ENCODE assay signal across 21 cellular contexts in the genomic region with DNA sequence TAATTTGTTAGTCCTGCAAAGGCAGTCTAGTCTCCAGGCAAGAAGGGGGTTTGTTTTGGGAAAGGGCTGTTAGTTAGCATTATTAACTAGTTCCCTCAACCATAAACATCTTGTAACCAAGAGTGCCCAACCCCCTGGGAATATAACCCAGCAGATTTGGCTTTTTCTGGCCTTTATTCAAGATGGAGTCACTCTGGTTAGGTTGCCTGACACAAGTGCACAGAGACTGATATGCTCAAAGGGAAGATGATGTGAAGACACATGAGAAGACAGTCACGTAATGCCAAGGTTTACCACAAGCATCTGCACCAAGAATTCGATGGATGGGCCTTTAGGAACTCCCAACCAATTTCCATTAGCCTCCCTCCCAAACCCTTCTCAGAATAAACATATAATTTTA. TPM values are rescaled to one million over a fixed set of nuclear protein-coding genes. Genes with fewer than 3 reads are reported as not detected.
DNase-seq lines count a peak whose midpoint lies in the region; ATAC-seq and TF ChIP-seq lines count a peak whose summit lies in the region.
"Had no signal": no experiment of that assay in that cellular context is flagged by ENCODE, and none has a peak within 500 bp of the region (broad histone marks: within the 10 kb centered on the region; RNA-seq: fewer than 3 reads in every experiment).

No MANE protein-coding gene starts in this region.

- H3K4me2 ChIP-seq in PC-3 (ENCODE audit: low read length) (peak overlapping the region; percentile 6; the same call in 1 of the 2 replicates), parathyroid adenoma (ENCODE audit: low read length) (peak overlapping the region; percentile 5)
- H3K4me2 ChIP-seq: A549; BLaER1 treated with 17β-estradiol and CSF1 and Interleukin-3, amounts not matched to agents 10 nM and 100 nM had no signal

- peaks cover 41% of the 10 kb centered on the region for H3K9me3 Mint-ChIP-seq in WTC11
- H3K9me3 Mint-ChIP-seq: CD4-positive, alpha-beta T cell had no signal

- CTCF ChIA-PET in PC-3 (lab: Charles Lee) (no interaction called here), WTC11 (lab: Charles Lee) (no interaction called here)

- H3K4me1 ChIP-seq in PC-3 (ENCODE audit: insufficient read depth, low read length): peaks cover 16% of the 10 kb centered on the region
- H3K4me1 ChIP-seq in parathyroid adenoma: peaks cover 21% of the 10 kb centered on the region
- H3K4me1 ChIP-seq: BE2C had no signal

- ATAC-seq in PC-3 (no peak), WTC11 (no peak), GM18907 (IDR thresholded peaks at IDR 0.05; ENCODE audit: unreplicated experiment) (no peak), HG03521 (IDR thresholded peaks at IDR 0.05; ENCODE audit: unreplicated experiment) (no peak)
- ATAC-seq: A549, GM12878 had no signal

- H4K20me1 ChIP-seq in PC-3 (ENCODE audit: low read length): no peaks in the 10 kb centered on the region
- H4K20me1 ChIP-seq: BLaER1 treated with 17β-estradiol and CSF1 and Interleukin-3, amounts not matched to agents 10 nM and 100 nM had no signal

- no peak overlapping the region for H3K27ac ChIP-seq in PC-3 (ENCODE audit: low read length)
- H3K27ac ChIP-seq in parathyroid adenoma: peak overlapping the region; percentile 65
- H3K27ac ChIP-seq: A549; BLaER1 treated with 17β-estradiol and CSF1 and Interleukin-3, amounts not matched to agents 10 nM and 100 nM had no signal

- no TSS peak for BruUV-seq in PC-3 (replicated peaks; lab: Mats Ljungman, UMichigan)

- POLR2A ChIA-PET in PC-3 (lab: Charles Lee; ENCODE audit: unreplicated experiment): no interaction called here
- POLR2A ChIA-PET in WTC11 (lab: Charles Lee): no interaction called here

- H3K27me3 ChIP-seq in PC-3 (ENCODE audit: low read length) (no peaks in the 10 kb centered on the region), parathyroid adenoma (ENCODE audit: control insufficient read depth, insufficient read depth, low read length) (no peaks in the 10 kb centered on the region)
- H3K27me3 ChIP-seq: BE2C; BLaER1 treated with 17β-estradiol and CSF1 and Interleukin-3, amounts not matched to agents 10 nM and 100 nM had no signal

- H3K27ac Mint-ChIP-seq in WTC11: no peak overlapping the region
- H3K27ac Mint-ChIP-seq: CD4-positive, alpha-beta T cell had no signal

- H2AFZ ChIP-seq in PC-3 (ENCODE audit: low read length) (no peak overlapping the region), parathyroid adenoma (peak overlapping the region; percentile 45)

- no peaks in the 10 kb centered on the region for H3K9me2 ChIP-seq in PC-3 (replicated peaks; ENCODE audit: low read length)

- no peak for DNase-seq in PC-3
- DNase-seq in WTC11 (ENCODE audit: low spot score): no peak
- DNase-seq in activated CD4-positive, alpha-beta T cell treated with anti-CD3 and anti-CD28 coated beads, Interleukin-2, amount 50 U/mL, for 4 hours: no peak
- DNase-seq: 8988T; ACHN; AML-193; BE2C; CD4-positive, alpha-beta T cell; CD8-positive, alpha-beta memory T cell; DMS 273 treated with DMSO at 0.1 percent for 48 hours; DMS79; EL; GDM1; H7 had no signal

- intact Hi-C loops in PC-3 (cut with micrococcal nuclease): no loop called here

- H3K79me2 ChIP-seq in PC-3 (ENCODE audit: low read length): peaks cover 9% of the 10 kb centered on the region; the same call in 1 of the 2 replicates
- H3K79me2 ChIP-seq in parathyroid adenoma: no peaks in the 10 kb centered on the region

- no peak overlapping the region for H3K4me3 Mint-ChIP-seq in WTC11
- H3K4me3 Mint-ChIP-seq: CD14-positive monocyte; CD4-positive, alpha-beta T cell; CD8-positive, alpha-beta memory T cell had no signal

- H3K9ac ChIP-seq in PC-3 (ENCODE audit: low read length) (no peak overlapping the region), parathyroid adenoma (no peak overlapping the region)
- H3K9ac ChIP-seq: BLaER1 treated with 17β-estradiol and CSF1 and Interleukin-3, amounts not matched to agents 10 nM and 100 nM had no signal

- no peaks in the 10 kb centered on the region for H3F3A ChIP-seq in PC-3 (ENCODE audit: low read length, unreplicated experiment)

- no peaks in the 10 kb centered on the region for H3K27me3 Mint-ChIP-seq in WTC11 (ENCODE audit: low read depth)

- TF ChIP-seq CTCF in PC-3 (conservative IDR thresholded peaks at IDR 0.05; ENCODE audit: low read depth, low read length) (no peak), WTC11 (IDR thresholded peaks at IDR 0.05) (no peak), parathyroid adenoma (IDR thresholded peaks at IDR 0.05) (no peak)

- H3K36me3 ChIP-seq in PC-3 (ENCODE audit: low read depth, low read length) (no peaks in the 10 kb centered on the region), parathyroid adenoma (ENCODE audit: control insufficient read depth, insufficient read depth, low read length) (no peaks in the 10 kb centered on the region)
- H3K36me3 ChIP-seq: BE2C; BLaER1 treated with 17β-estradiol and CSF1 and Interleukin-3, amounts not matched to agents 10 nM and 100 nM had no signal

- H3K4me3 ChIP-seq in PC-3 (ENCODE audit: low read length) (no peak overlapping the region), parathyroid adenoma (ENCODE audit: low read depth, low read length) (no peak overlapping the region)
- H3K4me3 ChIP-seq: A549; BLaER1 treated with 17β-estradiol and CSF1 and Interleukin-3, amounts not matched to agents 10 nM and 100 nM; GM12878 had no signal

- H3K36me3 Mint-ChIP-seq in WTC11: peaks cover 33% of the 10 kb centered on the region
- H3K36me3 Mint-ChIP-seq: CD14-positive monocyte had no signal

- H3K9me3 ChIP-seq in PC-3 (ENCODE audit: low read length) (no peaks in the 10 kb centered on the region), parathyroid adenoma (ENCODE audit: control insufficient read depth, low read length) (no peaks in the 10 kb centered on the region)
- H3K9me3 ChIP-seq: A549, BE2C had no signal

- peaks cover 34% of the 10 kb centered on the region for H3K4me1 Mint-ChIP-seq in WTC11

TF ChIP-seq in WTC11, 78 proteins besides CTCF, POLR2A, EP300 and RAD21:
- TF ChIP-seq AFF4 (CRISPR knock-in tag; IDR thresholded peaks at IDR 0.05; ENCODE audit: borderline replicate concordance) (no peak), FOXP1 (CRISPR knock-in tag; IDR thresholded peaks at IDR 0.05; ENCODE audit: borderline replicate concordance) (no peak), MAX (CRISPR knock-in tag; IDR thresholded peaks at IDR 0.05) (no peak), CREB1 (CRISPR knock-in tag; IDR thresholded peaks at IDR 0.05) (no peak), ZNF423 (CRISPR knock-in tag; IDR thresholded peaks at IDR 0.05) (0 out of 2 replicates have a peak, but pooled peaks have one; percentile 15), ESRRA (CRISPR knock-in tag; IDR thresholded peaks at IDR 0.05; ENCODE audit: borderline replicate concordance) (no peak)
- TF ChIP-seq, protein P1, sequence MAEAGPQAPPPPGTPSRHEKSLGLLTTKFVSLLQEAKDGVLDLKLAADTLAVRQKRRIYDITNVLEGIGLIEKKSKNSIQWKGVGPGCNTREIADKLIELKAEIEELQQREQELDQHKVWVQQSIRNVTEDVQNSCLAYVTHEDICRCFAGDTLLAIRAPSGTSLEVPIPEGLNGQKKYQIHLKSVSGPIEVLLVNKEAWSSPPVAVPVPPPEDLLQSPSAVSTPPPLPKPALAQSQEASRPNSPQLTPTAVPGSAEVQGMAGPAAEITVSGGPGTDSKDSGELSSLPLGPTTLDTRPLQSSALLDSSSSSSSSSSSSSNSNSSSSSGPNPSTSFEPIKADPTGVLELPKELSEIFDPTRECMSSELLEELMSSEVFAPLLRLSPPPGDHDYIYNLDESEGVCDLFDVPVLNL (CRISPR knock-in tag; IDR thresholded peaks at IDR 0.05; ENCODE audit: borderline replicate concordance, low read depth): no peak

RNA-seq across cellular contexts. Expression of gene SCPEP1, which starts 3.9 kb away (rescaled TPM):
- total RNA-seq in PC-3 (2014; rRNA removed) (56.0 and 73.3 TPM in 2 replicates), WTC11 (2021) (41.3 to 49.3 TPM (median 43.1 TPM) in 3 replicates)

RNA-seq across cellular contexts. Expression of gene COIL, which starts 13.2 kb away (rescaled TPM):
- total RNA-seq in PC-3 (2014; rRNA removed): 22.3 and 22.9 TPM in 2 replicates
- 22.6 to 23.5 TPM (median 23.4 TPM) in 3 replicates for total RNA-seq in WTC11 (2021)
